ENCODE assay signal across 22 cellular contexts in genomic region chr5:128574041-128574440, GRCh38. TPM values are rescaled to one million over a fixed set of nuclear protein-coding genes. Genes with fewer than 3 reads are reported as not detected.
DNase-seq lines count a peak whose midpoint lies in the region; TF ChIP-seq lines count a peak whose summit lies in the region.
"Had no signal": no experiment of that assay in that cellular context is flagged by ENCODE, and none has a peak within 500 bp of the region (broad histone marks: within the 10 kb centered on the region; RNA-seq: fewer than 3 reads in every experiment).

No MANE protein-coding gene starts in this region.

- H3K4me2 ChIP-seq in GM23248 (ENCODE audit: unreplicated experiment) = no peak overlapping the region

- no peak overlapping the region for H3K9ac ChIP-seq in GM23248

- H3K9me2 ChIP-seq in GM23248 (ENCODE audit: insufficient read depth) = no peaks in the 10 kb centered on the region

- TF ChIP-seq CTCF in RWPE1 (conservative IDR thresholded peaks at IDR 0.05; ENCODE audit: low read depth) (no peak), fibroblast of mammary gland (conservative IDR thresholded peaks at IDR 0.05; ENCODE audit: control insufficient read depth, insufficient read depth, low read depth, low read length) (no peak), tibial artery (IDR thresholded peaks at IDR 0.05) (no peak)

- H3K79me2 ChIP-seq in GM23248 (ENCODE audit: insufficient read depth) = no peaks in the 10 kb centered on the region

- no peak overlapping the region for H2AFZ ChIP-seq in GM23248

- H3K27ac ChIP-seq in GM23248 (no peak overlapping the region), RWPE1 (peak overlapping the region; percentile 47; the same call in 1 of the 2 replicates), mesodermal cell (ENCODE audit: low read depth, low read length, severe bottlenecking) (peak overlapping the region; percentile 70), tibial artery (no peak overlapping the region)
- H3K27ac ChIP-seq: colonic mucosa, prostate gland, vagina had no signal

- DNase-seq in GM23248 = peak; percentile 16
- DNase-seq in RWPE1 (ENCODE audit: low spot score) = peak; percentile 72
- DNase-seq in fibroblast of mammary gland (ENCODE audit: low read depth) = peak; percentile 39
- DNase-seq in stimulated activated CD4-positive, alpha-beta T cell treated with anti-CD3 and anti-CD28 coated beads, Interleukin-2, amount 100 ng/mL, for 48 hours = no peak
- DNase-seq in NOMO-1 treated with DMSO at 0.1 percent for 48 hours (lab: John Stamatoyannopoulos, UW; ENCODE audit: unreplicated experiment) = no peak
- no peak for DNase-seq in KG1 (lab: John Stamatoyannopoulos, UW)
- DNase-seq in tibial artery = no peak
- DNase-seq: aorta; colonic mucosa; DMS 273 treated with DMSO at 0.1 percent for 48 hours; Karpas-422; mucosa of descending colon; NCI-H1092 treated with DMSO at 0.1 percent for 48 hours; NCI-H2081; NCI-H524 treated with DMSO at 0.1 percent for 48 hours; Right ventricle myocardium superior; small intestine; stimulated activated CD4-positive, alpha-beta T cell treated with anti-CD3 and anti-CD28 coated beads, Interleukin-4, amount 100 ng/mL, for 4 hours had no signal

- no peaks in the 10 kb centered on the region for H4K20me1 ChIP-seq in GM23248 (ENCODE audit: insufficient read depth)

- H3K4me1 ChIP-seq in GM23248 (ENCODE audit: insufficient read depth) = peaks cover 27% of the 10 kb centered on the region
- peaks cover 32% of the 10 kb centered on the region for H3K4me1 ChIP-seq in mesodermal cell (ENCODE audit: control insufficient read depth, insufficient read depth, low read length, poor library complexity, severe bottlenecking)
- H3K4me1 ChIP-seq in tibial artery = no peaks in the 10 kb centered on the region
- H3K4me1 ChIP-seq: colonic mucosa, prostate gland, vagina had no signal

- WGBS in GM23248 (ENCODE audit: low coverage in 1 of 2, low lambda C conversion rate in 2 of 2, missing lambda C conversion rate in 2 of 2), 2 experiments = 56 to 57% methylated on average over 1 of the region's 1 CpG
- 63% methylated on average over 1 of the region's 1 CpG; no CpG with 5 or more reads in 1 of the 2 experiments for WGBS in mesodermal cell (ENCODE audit: insufficient coverage in 2 of 2), 2 experiments

- in situ Hi-C loops in GM23248 (cut with MboI) = no loop called here

- no peaks in the 10 kb centered on the region for H3K36me3 ChIP-seq in GM23248 (ENCODE audit: low read depth)
- H3K36me3 ChIP-seq in mesodermal cell (ENCODE audit: control insufficient read depth, insufficient read depth, low read length) = no peaks in the 10 kb centered on the region
- no peaks in the 10 kb centered on the region for H3K36me3 ChIP-seq in tibial artery
- H3K36me3 ChIP-seq: colonic mucosa, prostate gland, vagina had no signal

- H3K27me3 ChIP-seq in GM23248 (replicated peaks; ENCODE audit: insufficient read depth) (no peaks in the 10 kb centered on the region), tibial artery (no peaks in the 10 kb centered on the region)
- H3K27me3 ChIP-seq: colonic mucosa, vagina had no signal

- H3K4me3 ChIP-seq in GM23248 (no peak overlapping the region), fibroblast of mammary gland (ENCODE audit: control insufficient read depth, low read depth, low read length) (no peak overlapping the region), mesodermal cell (ENCODE audit: extremely low read depth, insufficient read depth, low read length, poor library complexity, severe bottlenecking) (no peak overlapping the region), tibial artery (no peak overlapping the region)
- H3K4me3 ChIP-seq: colonic mucosa, mucosa of descending colon, prostate gland, vagina had no signal

- POLR2A ChIA-PET in RWPE1 (lab: Yijun Ruan, JAX; ENCODE audit: low non-redundant PET) = no interaction called here

- no peaks in the 10 kb centered on the region for H3F3A ChIP-seq in GM23248 (ENCODE audit: insufficient read depth)

- CTCF ChIA-PET in RWPE1 (lab: Yijun Ruan, JAX) = interaction anchor here (0.6 to 0.7 kb wide), 2 partner anchors 11 to 1499 kb away, joined by 3 read pairs; no protein-coding TSS in a partner anchor

- no peaks in the 10 kb centered on the region for H3K9me3 ChIP-seq in GM23248 (ENCODE audit: low read depth)
- no peaks in the 10 kb centered on the region for H3K9me3 ChIP-seq in mesodermal cell (ENCODE audit: control insufficient read depth, low read length)
- H3K9me3 ChIP-seq in tibial artery = no peaks in the 10 kb centered on the region
- H3K9me3 ChIP-seq: colonic mucosa, mucosa of descending colon, prostate gland, vagina had no signal

- intact Hi-C loops in tibial artery (cut with DNase I; ENCODE audit: low total_unique reads) = no loop called here

RNA-seq across cellular contexts. Expression of gene FBN2, which starts 36.0 kb away (rescaled TPM):
- total RNA-seq in GM23248 (2014; rRNA removed; shearing (Covaris generic)) = 63.2 and 70.8 TPM in 2 replicates
- polyA plus RNA-seq in GM23248 (2016; fragmentation: Nextera tagmentation; extraction: Ambion mirVana) = 15.2 and 15.7 TPM in 2 replicates
- 152 TPM for polyA plus RNA-seq in mesodermal cell (2013, experiment 1 of 2)
- polyA plus RNA-seq in mesodermal cell (2013, experiment 2 of 2) = 117 TPM
- total RNA-seq: T-helper 1 cell treated with Interleukin-12 subunit alpha and Interleukin-12 subunit beta and Interleukin-4 antibody, amounts not matched to agents 30 ng/mL and 1 ng/mL, for 36 hours had no signal

Comparison
In these comparisons a context has a peak if more than half of its experiments do, and no peak if none do; other contexts are left out.
1. DNase-seq: peak in GM23248 (single experiment), RWPE1 (single experiment) and fibroblast of mammary gland (single experiment); none in stimulated activated CD4-positive, alpha-beta T cell treated with anti-CD3 and anti-CD28 coated beads, Interleukin-2, amount 100 ng/mL, for 48 hours (0 of 2), NOMO-1 treated with DMSO at 0.1 percent for 48 hours (single experiment), KG1 (single experiment) and tibial artery (0 of 2).
2. H3K27ac ChIP-seq: peak in RWPE1 (single experiment) and mesodermal cell (single experiment); none in GM23248 (single experiment) and tibial artery (0 of 2).